In genomic region chr7:27871086-27871485, GRCh38 we compare ENCODE assay signal across 8 cellular contexts.
"Had no signal": no experiment of that assay in that cellular context is flagged by ENCODE, and none has a peak within 500 bp of the region (broad histone marks: within the 10 kb centered on the region; RNA-seq: fewer than 3 reads in every experiment).

No MANE protein-coding gene starts in this region.

- H3K27ac ChIP-seq: HL-60, KMS-11 had no signal

- H3K4me3 ChIP-seq: HAP-1, K562 had no signal

- H3K4me3 Mint-ChIP-seq: HFFc6 had no signal

- H3K9me3 ChIP-seq: HAP-1 had no signal

- H3K4me2 ChIP-seq: KMS-11 had no signal

- DNase-seq: GOT3, H7, HFFc6, IMR-90 had no signal

- H3K36me3 ChIP-seq: HAP-1 had no signal

- H3K9ac ChIP-seq: KMS-11 had no signal

- H3K9me3 Mint-ChIP-seq: HFFc6 had no signal

- H3K27ac Mint-ChIP-seq: HFFc6 had no signal
